ENCODE assay signal across 14 cellular contexts in the genomic region with DNA sequence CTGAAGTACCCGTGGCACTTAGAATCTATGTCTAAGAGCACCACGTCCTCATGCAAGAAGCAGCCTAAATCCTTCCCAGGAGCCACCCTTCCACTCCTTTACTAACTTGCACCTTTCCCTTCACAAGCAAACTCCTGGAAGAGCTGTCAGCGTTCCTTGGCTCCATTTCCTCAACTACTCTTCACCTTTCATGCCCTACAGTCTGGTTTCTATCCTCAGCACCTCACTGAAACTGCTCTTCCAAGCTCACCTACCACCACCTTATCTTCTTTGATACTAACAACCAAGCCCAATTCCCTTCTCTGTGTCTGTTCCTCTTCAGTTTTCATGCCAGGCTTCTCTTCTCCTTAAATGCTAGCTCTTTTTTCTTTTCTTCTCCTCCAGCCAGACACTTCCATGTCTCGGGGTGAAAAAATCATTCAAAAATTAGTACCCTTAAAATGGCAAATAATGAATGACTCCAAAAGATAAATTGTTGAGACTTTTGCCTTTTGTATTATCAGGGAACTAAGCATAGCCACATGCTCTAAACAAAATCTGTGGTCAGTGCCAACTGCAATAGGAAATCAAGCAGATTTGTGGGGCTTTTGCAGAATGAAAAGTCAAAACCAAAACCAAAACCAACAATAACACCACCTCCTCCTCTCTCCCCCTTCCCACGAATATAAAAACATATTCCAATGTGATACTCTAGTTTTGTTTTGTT.
DNase-seq lines count a peak whose midpoint lies in the region; ATAC-seq and TF ChIP-seq lines count a peak whose summit lies in the region.
"Had no signal": no experiment of that assay in that cellular context is flagged by ENCODE, and none has a peak within 500 bp of the region (broad histone marks: within the 10 kb centered on the region; RNA-seq: fewer than 3 reads in every experiment).

No MANE protein-coding gene starts in this region.

- H3K4me1 ChIP-seq in cardiac muscle cell (ENCODE audit: low read depth) (peaks cover 25% of the 10 kb centered on the region), heart right ventricle (peaks cover 0 to 18% (median 9%) of the 10 kb centered on the region in 9 donors), mucosa of descending colon (ENCODE audit: low read depth) (peaks cover 10% of the 10 kb centered on the region)

- H3K36me3 ChIP-seq in cardiac muscle cell (no peaks in the 10 kb centered on the region), heart right ventricle (no peaks in the 10 kb centered on the region), mucosa of descending colon (ENCODE audit: low read depth) (no peaks in the 10 kb centered on the region)
- H3K36me3 ChIP-seq: tibial nerve had no signal

- peak overlapping the region; percentile 47 for H3K27ac Mint-ChIP-seq in T-helper 2 cell treated with Interferon-gamma antibody and Interleukin-4, amounts not matched to agents 5 μg/mL and 100 μg/mL, for 36 hours
- H3K27ac Mint-ChIP-seq: activated naive CD8-positive, alpha-beta T cell treated with anti-CD3 and anti-CD28 coated beads, Interleukin-2, amount 50 U/mL, for 24 hours had no signal

- no peak overlapping the region for H3K4me3 ChIP-seq in cardiac muscle cell
- H3K4me3 ChIP-seq in heart right ventricle, result no peak overlapping the region
- H3K4me3 ChIP-seq in mucosa of descending colon, result no peak overlapping the region
- H3K4me3 ChIP-seq: tibial nerve had no signal

- WGBS in heart right ventricle, 2 donors, result 50 to 54% methylated on average over 5 of the region's 5 CpGs

- H3K9me3 ChIP-seq in cardiac muscle cell (ENCODE audit: low read depth) (no peaks in the 10 kb centered on the region), heart right ventricle (peaks cover 0 to 16% (median 3%) of the 10 kb centered on the region in 11 donors), mucosa of descending colon (peaks cover 8% of the 10 kb centered on the region)

- intact Hi-C loops in heart right ventricle (cut with DNase I), result loop anchor here in 1 of 10 donors (10.0 kb wide), 1 partner anchor 47 kb away; no protein-coding TSS in a partner anchor
- intact Hi-C loops in sciatic nerve (cut with DNase I), result no loop called here
- intact Hi-C loops in mucosa of descending colon (cut with DNase I, micrococcal nuclease), result no loop called here

- peaks cover 22% of the 10 kb centered on the region for H3K4me1 Mint-ChIP-seq in T-helper 2 cell treated with Interferon-gamma antibody and Interleukin-4, amounts not matched to agents 5 μg/mL and 100 μg/mL, for 36 hours (ENCODE audit: low read depth)

- H3K27me3 ChIP-seq in cardiac muscle cell (no peaks in the 10 kb centered on the region), heart right ventricle (no peaks in the 10 kb centered on the region)
- H3K27me3 ChIP-seq: tibial nerve had no signal

- H3K36me3 Mint-ChIP-seq in T-helper 2 cell treated with Interferon-gamma antibody and Interleukin-4, amounts not matched to agents 5 μg/mL and 100 μg/mL, for 36 hours (ENCODE audit: low read depth), result no peaks in the 10 kb centered on the region

- peak in 1 of 2 donors; percentile 21 for DNase-seq in cardiac muscle cell (ENCODE audit: low read depth in 1 of 2, low spot score in 1 of 2)
- DNase-seq in heart right ventricle, result no peak
- no peak for DNase-seq in T-helper 2 cell treated with Interferon-gamma antibody and Interleukin-4, amounts not matched to agents 5 μg/mL and 100 μg/mL, for 36 hours (ENCODE audit: low spot score)
- no peak for DNase-seq in sciatic nerve (ENCODE audit: low spot score)
- DNase-seq in SIG-M5 (lab: John Stamatoyannopoulos, UW), result no peak
- DNase-seq in mucosa of descending colon, result no peak
- DNase-seq: activated CD8-positive, alpha-beta memory T cell treated with anti-CD3 and anti-CD28 coated beads, Interleukin-2, amount 50 U/mL, for 4 hours; activated naive CD8-positive, alpha-beta T cell treated with anti-CD3 and anti-CD28 coated beads, Interleukin-2, amount 50 U/mL, for 24 hours; glutamatergic neuron; kidney; MV-4-11 had no signal

- TF ChIP-seq CTCF in cardiac muscle cell (IDR thresholded peaks at IDR 0.05; ENCODE audit: low read depth, low read length) (no peak), heart right ventricle (IDR thresholded peaks at IDR 0.05) (no peak), mucosa of descending colon (IDR thresholded peaks at IDR 0.05) (no peak)

- no peak for ATAC-seq in heart right ventricle
- ATAC-seq in HG02763 (IDR thresholded peaks at IDR 0.05; ENCODE audit: unreplicated experiment), result peak; percentile 57
- ATAC-seq in sciatic nerve, result peak; percentile 82
- no peak for ATAC-seq in HG03457 (IDR thresholded peaks at IDR 0.05; ENCODE audit: unreplicated experiment)
- ATAC-seq in mucosa of descending colon, result no peak
- ATAC-seq: activated naive CD8-positive, alpha-beta T cell treated with anti-CD3 and anti-CD28 coated beads, Interleukin-2, amount 50 U/mL, for 24 hours had no signal

- H3K27ac ChIP-seq in cardiac muscle cell, result peak overlapping the region; percentile 37
- peak overlapping the region in 1 of 10 donors; percentile 7 for H3K27ac ChIP-seq in heart right ventricle
- H3K27ac ChIP-seq: tibial nerve had no signal

- no peaks in the 10 kb centered on the region for H3K9me3 Mint-ChIP-seq in T-helper 2 cell treated with Interferon-gamma antibody and Interleukin-4, amounts not matched to agents 5 μg/mL and 100 μg/mL, for 36 hours

- H3K27me3 Mint-ChIP-seq in T-helper 2 cell treated with Interferon-gamma antibody and Interleukin-4, amounts not matched to agents 5 μg/mL and 100 μg/mL, for 36 hours (ENCODE audit: low read depth), result peaks cover 9% of the 10 kb centered on the region

- H3K4me3 Mint-ChIP-seq in T-helper 2 cell treated with Interferon-gamma antibody and Interleukin-4, amounts not matched to agents 5 μg/mL and 100 μg/mL, for 36 hours, result peak overlapping the region; percentile 33
- H3K4me3 Mint-ChIP-seq: activated naive CD8-positive, alpha-beta T cell treated with anti-CD3 and anti-CD28 coated beads, Interleukin-2, amount 50 U/mL, for 24 hours had no signal

Comparison
In these comparisons a context has a peak if more than half of its experiments do, and no peak if none do; other contexts are left out.
1. ATAC-seq: peak in HG02763 (single experiment) and sciatic nerve (single experiment); none in heart right ventricle (0 of 8), HG03457 (single experiment) and mucosa of descending colon (single experiment).